Comparison of ENCODE assay signal across 8 cellular contexts in genomic region chr4:472881-473574, GRCh38. TPM values are rescaled to one million over a fixed set of nuclear protein-coding genes. Genes with fewer than 3 reads are reported as not detected.
DNase-seq lines count a peak whose midpoint lies in the region; ATAC-seq and TF ChIP-seq lines count a peak whose summit lies in the region.

No MANE protein-coding gene starts in this region.

- peak overlapping the region; percentile 99 to 100 (median 100) for H3K27ac Mint-ChIP-seq in brain

- peaks cover 0 to 19% of the 10 kb centered on the region in 2 donors for H3K4me1 ChIP-seq in left lung
- H3K4me1 ChIP-seq in testis = peaks cover 5% of the 10 kb centered on the region

- peak; percentile 12 for ATAC-seq in left lung

- H3K36me3 Mint-ChIP-seq in brain = peaks cover 93% of the 10 kb centered on the region

- 3 to 5% methylated on average over 15 to 17 of the region's 17 CpGs for WGBS in testis, 2 donors

- H3K9me3 ChIP-seq in left lung (peaks cover 11 to 47% of the 10 kb centered on the region in 2 donors), testis (no peaks in the 10 kb centered on the region)

- intact Hi-C loops in left lung (cut with DNase I) (no loop called here), testis (cut with DNase I; ENCODE audit: low total_unique reads) (no loop called here)

- DNase-seq in DMS53 (lab: John Stamatoyannopoulos, UW) (peak; percentile 65), DMS53 treated with DMSO at 0.1 percent for 48 hours (lab: John Stamatoyannopoulos, UW; ENCODE audit: unreplicated experiment) (no peak), LHCN-M2 (ENCODE audit: low read depth) (peak; percentile 17), left lung (no peak), testis (no peak), SKM-1 treated with dmso at 0.1 percent for 144 hours (lab: John Stamatoyannopoulos, UW; ENCODE audit: unreplicated experiment) (no peak), Ammon's horn (ENCODE audit: low spot score) (no peak)

- TF ChIP-seq CTCF in brain (conservative IDR thresholded peaks at IDR 0.05) (no peak), left lung (IDR thresholded peaks at IDR 0.05) (no peak), testis (IDR thresholded peaks at IDR 0.05) (no peak)

- peaks cover 36% of the 10 kb centered on the region for H3K4me1 Mint-ChIP-seq in brain

- no peaks in the 10 kb centered on the region for H3K27me3 ChIP-seq in left lung
- H3K27me3 ChIP-seq in testis = no peaks in the 10 kb centered on the region

- H3K36me3 ChIP-seq in left lung (peaks cover 4 to 44% of the 10 kb centered on the region in 2 donors), testis (ENCODE audit: low read depth, missing control alignments) (no peaks in the 10 kb centered on the region)

- H3K4me3 ChIP-seq in left lung (peak overlapping the region; percentile 86 to 96), testis (peak overlapping the region; percentile 85 to 94)

- H3K27ac ChIP-seq in left lung = peak overlapping the region; percentile 76 to 86
- H3K27ac ChIP-seq in testis = peak overlapping the region; percentile 86 to 90

- H3K9me3 Mint-ChIP-seq in brain = peaks cover 56 to 86% (median 81%) of the 10 kb centered on the region in 5 experiments

- H3K27me3 Mint-ChIP-seq in brain = peaks cover 10% of the 10 kb centered on the region

- peak overlapping the region; percentile 92 to 100 (median 99) for H3K4me3 Mint-ChIP-seq in brain

- no peak for TF ChIP-seq POLR2A in testis (IDR thresholded peaks at IDR 0.05)

RNA-seq across cellular contexts. Expression of gene ZNF721, which starts 25.9 kb away (rescaled TPM):
- total RNA-seq in LHCN-M2 (2014; rRNA removed) (8.8 and 13.2 TPM in 2 replicates), left lung (10 to 100 TPM; 21.2 to 23.0 TPM), testis (10 to 100 TPM; 44.2 to 60.7 TPM)
- polyA plus RNA-seq in LHCN-M2 (2012) = 9.9 TPM
- polyA plus RNA-seq in brain (ENCODE audit: insufficient read depth, low read depth, low replicate concordance) (10.3 TPM), testis (ENCODE audit: insufficient read depth, low read depth, low replicate concordance) (14.1 TPM)

RNA-seq across cellular contexts. Expression of gene PIGG, which starts 26.0 kb away (rescaled TPM):
- total RNA-seq in LHCN-M2 (2014; rRNA removed) (33.3 and 36.2 TPM in 2 replicates), left lung (10 to 100 TPM; 47.5 to 51.9 TPM), testis (10 to 100 TPM; 86.9 to 93.4 TPM)
- 25.8 TPM for polyA plus RNA-seq in LHCN-M2 (2012)
- polyA plus RNA-seq in brain (ENCODE audit: insufficient read depth, low read depth, low replicate concordance) (17.3 TPM), testis (ENCODE audit: insufficient read depth, low read depth, low replicate concordance) (49.8 TPM)

Comparison
In these comparisons a context has a peak if more than half of its experiments do, and no peak if none do; other contexts are left out.
1. DNase-seq: peak in DMS53 (single experiment) and LHCN-M2 (single experiment); none in DMS53 treated with DMSO at 0.1 percent for 48 hours (single experiment), left lung (0 of 2), testis (single experiment), SKM-1 treated with dmso at 0.1 percent for 144 hours (single experiment) and Ammon's horn (single experiment).